9 cellular contexts compared by ENCODE assay signal in genomic region chr16:2720063-2720455, GRCh38. TPM values are rescaled to one million over a fixed set of nuclear protein-coding genes. Genes with fewer than 3 reads are reported as not detected.
DNase-seq lines count a peak whose midpoint lies in the region; ATAC-seq, FAIRE-seq and TF ChIP-seq lines count a peak whose summit lies in the region.
"Had no signal": no experiment of that assay in that cellular context is flagged by ENCODE, and none has a peak within 500 bp of the region (broad histone marks: within the 10 kb centered on the region; RNA-seq: fewer than 3 reads in every experiment).

Gene PRSS27, minus strand, starts transcription at chr16:2720224. Its CDS starts 64 bp downstream, at chr16:2720160.

- no peaks in the 10 kb centered on the region for H4K20me1 ChIP-seq in Loucy (ENCODE audit: insufficient read depth, low read length, poor library complexity, severe bottlenecking)

- no peaks in the 10 kb centered on the region for H3F3A ChIP-seq in Loucy (ENCODE audit: low read depth)

- peak within 1 kb of the TSS in 1 of 3 experiments; percentile 69 for H3K27ac Mint-ChIP-seq in nephron

- FAIRE-seq in H54 (lab: Jason Lieb, UNC), result no peak
- FAIRE-seq: GM18507 had no signal

- peaks cover 5% of the 10 kb centered on the region for H3K4me1 Mint-ChIP-seq in nephron

- no peaks in the 10 kb centered on the region for H3K79me2 ChIP-seq in Loucy (ENCODE audit: insufficient read depth, low read length)

- no peak for ATAC-seq in GM21786 (IDR thresholded peaks at IDR 0.05; ENCODE audit: unreplicated experiment)

- no peak for TF ChIP-seq POLR2A in H54 (IDR thresholded peaks at IDR 0.05; ENCODE audit: low read depth, low read length)

- no peaks in the 10 kb centered on the region for H3K4me1 ChIP-seq in BE2C
- peaks cover 25% of the 10 kb centered on the region for H3K4me1 ChIP-seq in Loucy (ENCODE audit: insufficient read depth, low read length, poor library complexity, severe bottlenecking)
- H3K4me1 ChIP-seq in ectodermal cell (ENCODE audit: control insufficient read depth, insufficient read depth, low read length), result peaks cover 4% of the 10 kb centered on the region

- H3K36me3 ChIP-seq in BE2C, result no peaks in the 10 kb centered on the region
- H3K36me3 ChIP-seq in Loucy (ENCODE audit: insufficient read depth, low read length), result no peaks in the 10 kb centered on the region
- no peaks in the 10 kb centered on the region for H3K36me3 ChIP-seq in ectodermal cell (ENCODE audit: control insufficient read depth, insufficient read depth, low read length)

- H3K4me3 ChIP-seq in BE2C (ENCODE audit: low read depth, low read length), result peak within 1 kb of the TSS; percentile 63
- peak within 1 kb of the TSS; percentile 74 for H3K4me3 ChIP-seq in Loucy (ENCODE audit: low read length, poor library complexity, severe bottlenecking)
- H3K4me3 ChIP-seq in ectodermal cell (ENCODE audit: insufficient read depth, low read depth, low read length), result peak within 1 kb of the TSS; percentile 54

- H3K9me3 Mint-ChIP-seq in nephron, result no peaks in the 10 kb centered on the region

- H3K9me3 ChIP-seq in BE2C (no peaks in the 10 kb centered on the region), Loucy (ENCODE audit: insufficient read depth, low read depth, low read length) (no peaks in the 10 kb centered on the region), ectodermal cell (ENCODE audit: control insufficient read depth, low read length) (no peaks in the 10 kb centered on the region)

- peak within 1 kb of the TSS; percentile 69 for H3K9ac ChIP-seq in Loucy (ENCODE audit: low read depth, low read length, poor library complexity, severe bottlenecking)

- peaks cover 7% of the 10 kb centered on the region for H3K27me3 Mint-ChIP-seq in nephron (ENCODE audit: low read depth)

- DNase-seq in BE2C, result peak; percentile 22
- DNase-seq in H54 (ENCODE audit: insufficient read length, low spot score), result no peak
- DNase-seq in NCI-H187 (lab: John Stamatoyannopoulos, UW), result no peak
- no peak for DNase-seq in GM10266 (ENCODE audit: extremely low spot score)

- WGBS in ectodermal cell, 2 experiments, result 92 to 93% methylated on average over 27 of the region's 27 CpGs

- no peaks in the 10 kb centered on the region for H3K9me2 ChIP-seq in Loucy (replicated peaks; ENCODE audit: low read depth, low read length)

- peak within 1 kb of the TSS; percentile 56 for H3K4me2 ChIP-seq in Loucy (ENCODE audit: low read depth, low read length, poor library complexity, severe bottlenecking)

- peak within 1 kb of the TSS; percentile 55; the same call in 1 of the 2 replicates for H2AFZ ChIP-seq in Loucy (ENCODE audit: low read length)

- peak within 1 kb of the TSS; percentile 69 for H3K27ac ChIP-seq in ectodermal cell (ENCODE audit: insufficient read depth, low read depth, low read length, poor library complexity, severe bottlenecking)

- TF ChIP-seq CTCF in BE2C (IDR thresholded peaks at IDR 0.05; ENCODE audit: low read depth, low read length) (no peak), Loucy (conservative IDR thresholded peaks at IDR 0.05; ENCODE audit: low read length) (no peak), nephron (IDR thresholded peaks at IDR 0.05; ENCODE audit: unreplicated experiment in 3 of 3) (no peak), GM10266 (IDR thresholded peaks at IDR 0.05; ENCODE audit: control insufficient read depth, insufficient read depth, low read depth, missing control alignments) (no peak)

- H3K4me3 Mint-ChIP-seq in nephron, result peak within 1 kb of the TSS; percentile 74 to 83 (median 81)

- H3K27me3 ChIP-seq in BE2C, result no peaks in the 10 kb centered on the region
- H3K27me3 ChIP-seq in Loucy (ENCODE audit: insufficient read depth, low read length, poor library complexity, severe bottlenecking), result no peaks in the 10 kb centered on the region
- peaks cover 15% of the 10 kb centered on the region for H3K27me3 ChIP-seq in ectodermal cell (ENCODE audit: control insufficient read depth, insufficient read depth, low read length, poor library complexity, severe bottlenecking)

- H3K36me3 Mint-ChIP-seq in nephron (ENCODE audit: low read depth), result no peaks in the 10 kb centered on the region

RNA-seq across cellular contexts. Expression of gene PRSS27, which starts in this region (rescaled TPM):
- polyA plus RNA-seq in BE2C (2012; ENCODE audit: insufficient read depth, insufficient read length, low read depth), result not detected
- 3.4 TPM for polyA plus RNA-seq in ectodermal cell (2013, experiment 1 of 4)
- polyA plus RNA-seq in ectodermal cell (2013, experiment 2 of 4), result 3.9 TPM
- 3.4 TPM for polyA plus RNA-seq in ectodermal cell (2013, experiment 3 of 4)
- 5.8 TPM for polyA plus RNA-seq in ectodermal cell (2013, experiment 4 of 4)
